ENCODE assay signal across 1 cellular context in the genomic region with DNA sequence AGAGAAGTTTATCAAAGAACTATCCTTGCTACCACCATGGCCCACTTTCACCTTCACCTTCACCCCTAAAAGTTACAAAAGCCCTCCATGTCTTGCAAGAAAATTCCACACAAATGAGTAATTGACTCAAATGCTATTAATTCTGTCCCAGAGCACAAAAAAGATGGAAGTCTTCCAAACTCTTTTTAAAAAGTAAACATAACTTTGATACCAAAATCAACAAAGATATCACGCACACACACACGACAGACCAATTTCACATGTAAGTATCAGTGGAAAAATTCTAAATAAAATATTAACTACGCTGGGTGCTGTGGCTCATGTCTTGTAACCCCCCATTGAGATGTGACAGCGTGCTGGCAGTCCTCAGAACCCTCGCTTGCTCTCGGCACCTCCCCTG.
TF ChIP-seq lines count a peak whose summit lies in the region.

No MANE protein-coding gene starts in this region.

TF ChIP-seq in GM23338, 12 proteins besides CTCF, POLR2A, EP300 and RAD21 (continued from another document):
- TF ChIP-seq, protein P1, sequence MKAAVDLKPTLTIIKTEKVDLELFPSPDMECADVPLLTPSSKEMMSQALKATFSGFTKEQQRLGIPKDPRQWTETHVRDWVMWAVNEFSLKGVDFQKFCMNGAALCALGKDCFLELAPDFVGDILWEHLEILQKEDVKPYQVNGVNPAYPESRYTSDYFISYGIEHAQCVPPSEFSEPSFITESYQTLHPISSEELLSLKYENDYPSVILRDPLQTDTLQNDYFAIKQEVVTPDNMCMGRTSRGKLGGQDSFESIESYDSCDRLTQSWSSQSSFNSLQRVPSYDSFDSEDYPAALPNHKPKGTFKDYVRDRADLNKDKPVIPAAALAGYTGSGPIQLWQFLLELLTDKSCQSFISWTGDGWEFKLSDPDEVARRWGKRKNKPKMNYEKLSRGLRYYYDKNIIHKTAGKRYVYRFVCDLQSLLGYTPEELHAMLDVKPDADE (IDR thresholded peaks at IDR 0.05): no peak
TF ChIP-seq in GM23338: peak in this region for 0.
